In genomic region chr6:73695619-73696421, GRCh38 we compare ENCODE assay signal across 8 cellular contexts. TPM values are rescaled to one million over a fixed set of nuclear protein-coding genes. Genes with fewer than 3 reads are reported as not detected.
DNase-seq lines count a peak whose midpoint lies in the region; ATAC-seq, FAIRE-seq and TF ChIP-seq lines count a peak whose summit lies in the region.

TSS of gene CD109 (plus strand) at chr6:73696203. CDS start at chr6:73696216, 13 bp downstream.

- intact Hi-C loops in endothelial cell of umbilical vein (cut with micrococcal nuclease) (loop anchor here (1.0 to 2.0 kb wide), 4 partner anchors 21 to 41 kb away; no protein-coding TSS in a partner anchor), mucosa of descending colon (cut with DNase I, micrococcal nuclease) (no loop called here)

- H3K9me3 ChIP-seq in endothelial cell of umbilical vein (replicated peaks; ENCODE audit: control insufficient read depth, insufficient read depth, low read length) (no peaks in the 10 kb centered on the region), mucosa of descending colon (no peaks in the 10 kb centered on the region)

- peak; percentile 70 for TF ChIP-seq POLR2A in endothelial cell of umbilical vein (IDR thresholded peaks at IDR 0.05; ENCODE audit: low read depth, low read length)

- POLR2A ChIA-PET in endothelial cell of umbilical vein (lab: Charles Lee): interaction anchor here (1.6 kb wide), 1 partner anchor 26 kb away, joined by 5 read pairs; no protein-coding TSS in a partner anchor

- TSS peak; percentile 23 for BruUV-seq in endothelial cell of umbilical vein (replicated peaks; lab: Mats Ljungman, UMichigan)

- H3K4me2 ChIP-seq in endothelial cell of umbilical vein (ENCODE audit: insufficient read depth, low read length): peak within 1 kb of the TSS; percentile 94

- no peaks in the 10 kb centered on the region for H4K20me1 ChIP-seq in endothelial cell of umbilical vein (replicated peaks; ENCODE audit: control insufficient read depth, extremely low read depth, insufficient read depth, low read length)

- CTCF ChIA-PET in endothelial cell of umbilical vein (lab: Charles Lee): interaction anchor here (1.0 to 1.6 kb wide), 6 partner anchors 18 to 1513 kb away, joined by 3 to 16 read pairs (median 6); no protein-coding TSS in a partner anchor

- H3K4me3 ChIP-seq in endothelial cell of umbilical vein (replicated peaks in 1 of 3; ENCODE audit: insufficient read depth in 1 of 3, low read depth in 1 of 3, low read length in 3 of 3) (peak within 1 kb of the TSS; percentile 40 to 88 (median 63)), mucosa of descending colon (no peak within 1 kb of the TSS)

- H3K36me3 ChIP-seq in endothelial cell of umbilical vein (ENCODE audit: control insufficient read depth in 2 of 2, extremely low read depth in 1 of 2, insufficient read depth in 2 of 2, low read length in 2 of 2): no peaks in the 10 kb centered on the region
- H3K36me3 ChIP-seq in mucosa of descending colon (ENCODE audit: low read depth): no peaks in the 10 kb centered on the region

- H3K27me3 ChIP-seq in endothelial cell of umbilical vein (ENCODE audit: control insufficient read depth in 2 of 2, insufficient read depth in 2 of 2, low read length in 2 of 2): no peaks in the 10 kb centered on the region

- no peak for TF ChIP-seq CTCF in endothelial cell of umbilical vein (IDR thresholded peaks at IDR 0.05; ENCODE audit: extremely low read depth in 1 of 2, insufficient read depth in 1 of 2, low read depth in 1 of 2, low read length in 2 of 2)
- TF ChIP-seq CTCF in mucosa of descending colon (IDR thresholded peaks at IDR 0.05): no peak

- peaks cover 13% of the 10 kb centered on the region for H3K79me2 ChIP-seq in endothelial cell of umbilical vein (ENCODE audit: control insufficient read depth, insufficient read depth, low read length)

- DNase-seq in NCI-H524 (lab: John Stamatoyannopoulos, UW): peak; percentile 54 to 69
- DNase-seq in activated CD8-positive, alpha-beta memory T cell treated with anti-CD3 and anti-CD28 coated beads for 48 hours (ENCODE audit: low read depth in 2 of 3, low spot score in 2 of 3): peak; percentile 39 to 49 (median 46)
- peak; percentile 94 for DNase-seq in endothelial cell of umbilical vein (ENCODE audit: low read depth, low spot score)
- DNase-seq in mucosa of descending colon: peak; percentile 27 to 48 (median 33)
- DNase-seq in stimulated activated CD8-positive, alpha-beta memory T cell treated with anti-CD3 and anti-CD28 coated beads, Interleukin-4, amount 100 ng/mL, for 48 hours: peak; percentile 78
- no peak for DNase-seq in inferior parietal cortex (ENCODE audit: extremely low spot score)

- peak within 1 kb of the TSS; percentile 93 for H3K27ac ChIP-seq in endothelial cell of umbilical vein (ENCODE audit: insufficient read depth, low read depth, low read length)

- peaks cover 43% of the 10 kb centered on the region for H3K4me1 ChIP-seq in endothelial cell of umbilical vein (ENCODE audit: control insufficient read depth, extremely low read depth, insufficient read depth, low read length)
- peaks cover 13% of the 10 kb centered on the region for H3K4me1 ChIP-seq in mucosa of descending colon (ENCODE audit: low read depth)

- dilution Hi-C loops in endothelial cell of umbilical vein (cut with MboI; ENCODE audit: extremely low pct_ligation_motif_present, low sequenced_read_pairs): no loop called here

- FAIRE-seq in endothelial cell of umbilical vein (lab: Jason Lieb, UNC): no peak

- no peaks in the 10 kb centered on the region for H3K9me1 ChIP-seq in endothelial cell of umbilical vein (replicated peaks; ENCODE audit: control insufficient read depth, extremely low read depth, insufficient read depth, low read length)

- ATAC-seq in GM18519 (IDR thresholded peaks at IDR 0.05; ENCODE audit: low FRiP score, unreplicated experiment): peak; percentile 37
- ATAC-seq in HG02938 (IDR thresholded peaks at IDR 0.05; ENCODE audit: unreplicated experiment): peak; percentile 59
- ATAC-seq in mucosa of descending colon: peak; percentile 66

- peak within 1 kb of the TSS; percentile 92 for H3K9ac ChIP-seq in endothelial cell of umbilical vein (replicated peaks; ENCODE audit: extremely low read depth, insufficient read depth, low read length)

- peak within 1 kb of the TSS; percentile 89 for H2AFZ ChIP-seq in endothelial cell of umbilical vein (ENCODE audit: low read depth, low read length)

TF ChIP-seq in endothelial cell of umbilical vein, 7 proteins besides CTCF, POLR2A, EP300 and RAD21:
- TF ChIP-seq GATA2 (IDR thresholded peaks at IDR 0.05; ENCODE audit: insufficient read depth, insufficient read length, low read depth, low read length) (no peak), POLR2AphosphoS5 (IDR thresholded peaks at IDR 0.05; ENCODE audit: insufficient read depth, low read depth, low read length) (peak; percentile 22), FOS (IDR thresholded peaks at IDR 0.05; ENCODE audit: borderline replicate concordance, insufficient read depth, low read length) (peak; percentile 84), JUN (IDR thresholded peaks at IDR 0.05; ENCODE audit: borderline replicate concordance, insufficient read depth, insufficient read length, low read depth) (peak; percentile 85)
- TF ChIP-seq, protein P1, sequence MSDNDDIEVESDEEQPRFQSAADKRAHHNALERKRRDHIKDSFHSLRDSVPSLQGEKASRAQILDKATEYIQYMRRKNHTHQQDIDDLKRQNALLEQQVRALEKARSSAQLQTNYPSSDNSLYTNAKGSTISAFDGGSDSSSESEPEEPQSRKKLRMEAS (IDR thresholded peaks at IDR 0.05; ENCODE audit: insufficient read depth, insufficient read length): peak; percentile 16

RNA-seq across cellular contexts. Expression of gene CD109, which starts in this region (rescaled TPM):
- 86.2 and 107 TPM in 2 replicates for total RNA-seq in endothelial cell of umbilical vein
- polyA plus RNA-seq in endothelial cell of umbilical vein: 26.3 and 33.9 TPM in 2 replicates
- polyA plus RNA-seq in endothelial cell of umbilical vein (2011; cell fraction: cytosol; rRNA removed): 19.5 and 21.2 TPM in 2 replicates
- polyA plus RNA-seq in endothelial cell of umbilical vein (2011; cell fraction: nucleus; rRNA removed): 27.6 and 38.5 TPM in 2 replicates
- 46.3 and 67.0 TPM in 2 replicates for polyA plus RNA-seq in endothelial cell of umbilical vein (2012)
- 63.8 and 67.5 TPM in 2 replicates for polyA minus RNA-seq in endothelial cell of umbilical vein
- 13.1 TPM for polyA minus RNA-seq in endothelial cell of umbilical vein (2011; cell fraction: cytosol; rRNA and poly(A)+ RNA removed)
- polyA minus RNA-seq in endothelial cell of umbilical vein (2011; cell fraction: nucleus; rRNA and poly(A)+ RNA removed): 53.7 and 74.6 TPM in 2 replicates
- total RNA-seq in mucosa of descending colon: 1 to 10 TPM; 1.7 to 9.1 (median 4.4) TPM
